Comparison of ENCODE assay signal across 2 cellular contexts in genomic region chrX:46927718-46928117, GRCh38.
TF ChIP-seq lines count a peak whose summit lies in the region.

No MANE protein-coding gene starts in this region.

TF ChIP-seq in A549, 52 proteins besides CTCF, POLR2A, EP300 and RAD21 (continued from another document):
- TF ChIP-seq BCL3 (IDR thresholded peaks at IDR 0.05): no peak
- TF ChIP-seq CHD2 (IDR thresholded peaks at IDR 0.05; ENCODE audit: low read length, partially characterized antibody): no peak
- no peak for TF ChIP-seq RCOR1 (IDR thresholded peaks at IDR 0.05; ENCODE audit: low read depth, low read length)
- TF ChIP-seq NPAS2 (CRISPR knock-in tag; IDR thresholded peaks at IDR 0.05; ENCODE audit: borderline replicate concordance): no peak
- no peak for TF ChIP-seq HOXB5 (CRISPR knock-in tag; IDR thresholded peaks at IDR 0.05)
- TF ChIP-seq FOSB (CRISPR knock-in tag; IDR thresholded peaks at IDR 0.05): no peak
- TF ChIP-seq ZSCAN20 (CRISPR knock-in tag; IDR thresholded peaks at IDR 0.05): no peak
- TF ChIP-seq HOXB13 (CRISPR knock-in tag; IDR thresholded peaks at IDR 0.05; ENCODE audit: low read depth): no peak
- TF ChIP-seq NFE2L2 (conservative IDR thresholded peaks at IDR 0.05; ENCODE audit: low read length): no peak
- TF ChIP-seq SREBF2 (IDR thresholded peaks at IDR 0.05): no peak
- no peak for TF ChIP-seq PBX3 (IDR thresholded peaks at IDR 0.05)
- no peak for TF ChIP-seq EHMT2 (IDR thresholded peaks at IDR 0.05; ENCODE audit: low read depth)
- no peak for TF ChIP-seq TP53 (CRISPR knock-in tag; IDR thresholded peaks at IDR 0.05)

TF ChIP-seq in K562, 482 proteins besides CTCF, POLR2A, EP300 and RAD21:
- peak; percentile 59 for TF ChIP-seq PRDM10 (IDR thresholded peaks at IDR 0.05; ENCODE audit: partially characterized antibody)
- TF ChIP-seq ZNF764 (CRISPR knock-in tag; IDR thresholded peaks at IDR 0.05; ENCODE audit: low read depth): no peak
- no peak for TF ChIP-seq CLOCK (CRISPR knock-in tag; IDR thresholded peaks at IDR 0.05; ENCODE audit: borderline replicate concordance)
TF ChIP-seq in K562: peak in this region for 1.
